15 cellular contexts compared by ENCODE assay signal in genomic region chr10:10551595-10551994, GRCh38.
A peak's percentile ranks its signal among the peaks of the same experiment; 100 is the strongest.
DNase-seq lines count a peak whose midpoint lies in the region; ATAC-seq and TF ChIP-seq lines count a peak whose summit lies in the region.
"Had no signal": no experiment of that assay in that cellular context is flagged by ENCODE, and none has a peak within 500 bp of the region (broad histone marks: within the 10 kb centered on the region; RNA-seq: fewer than 3 reads in every experiment).

No MANE protein-coding gene starts in this region.

- no peak overlapping the region for H3K4me3 ChIP-seq in GM23338
- H3K4me3 ChIP-seq: BLaER1 treated with 17β-estradiol and CSF1 and Interleukin-3, amounts not matched to agents 10 nM and 100 nM had no signal

- H4K20me1 ChIP-seq in GM23338 (replicated peaks; ENCODE audit: insufficient read depth) = no peaks in the 10 kb centered on the region
- H4K20me1 ChIP-seq: BLaER1 treated with 17β-estradiol and CSF1 and Interleukin-3, amounts not matched to agents 10 nM and 100 nM had no signal

- H3K4me1 ChIP-seq in GM23338 (ENCODE audit: insufficient read depth) = peaks cover 9% of the 10 kb centered on the region; the same call in 1 of the 2 replicates
- H3K4me1 ChIP-seq: BLaER1 treated with 17β-estradiol and CSF1 and Interleukin-3, amounts not matched to agents 10 nM and 100 nM had no signal

- no peaks in the 10 kb centered on the region for H3F3A ChIP-seq in GM23338 (replicated peaks; ENCODE audit: low read depth)

- no peaks in the 10 kb centered on the region for H3K36me3 ChIP-seq in GM23338 (ENCODE audit: insufficient read depth)
- H3K36me3 ChIP-seq: BLaER1 treated with 17β-estradiol and CSF1 and Interleukin-3, amounts not matched to agents 10 nM and 100 nM had no signal

- peaks cover 12% of the 10 kb centered on the region for H3K9me2 ChIP-seq in GM23338 (ENCODE audit: insufficient read depth)

- H3K27me3 Mint-ChIP-seq in GM23338 (ENCODE audit: insufficient read depth, low read depth, poor library complexity) (no peaks in the 10 kb centered on the region), brain (peaks cover 3% of the 10 kb centered on the region), progenitor cell of endocrine pancreas (peaks cover 5% of the 10 kb centered on the region)

- no peaks in the 10 kb centered on the region for H3K79me2 ChIP-seq in GM23338 (replicated peaks; ENCODE audit: insufficient read depth)

- no peak overlapping the region for H3K4me3 Mint-ChIP-seq in GM23338
- H3K4me3 Mint-ChIP-seq in brain = no peak overlapping the region
- H3K4me3 Mint-ChIP-seq in progenitor cell of endocrine pancreas (ENCODE audit: low read depth) = peak overlapping the region; percentile 27
- H3K4me3 Mint-ChIP-seq: CD8-positive, alpha-beta T cell had no signal

- peak overlapping the region; percentile 56; the same call in 1 of the 2 replicates for H2AFZ ChIP-seq in GM23338

- H3K27ac ChIP-seq in GM23338 (ENCODE audit: low read depth) = no peak overlapping the region
- H3K27ac ChIP-seq: BLaER1 treated with 17β-estradiol and CSF1 and Interleukin-3, amounts not matched to agents 10 nM and 100 nM; KMS-11 had no signal

- no peaks in the 10 kb centered on the region for H3K27me3 ChIP-seq in GM23338 (ENCODE audit: insufficient read depth)
- H3K27me3 ChIP-seq: BLaER1 treated with 17β-estradiol and CSF1 and Interleukin-3, amounts not matched to agents 10 nM and 100 nM had no signal

- peaks cover 6% of the 10 kb centered on the region for H3K4me1 Mint-ChIP-seq in GM23338
- peaks cover 29% of the 10 kb centered on the region for H3K4me1 Mint-ChIP-seq in brain
- peaks cover 22% of the 10 kb centered on the region for H3K4me1 Mint-ChIP-seq in progenitor cell of endocrine pancreas (ENCODE audit: low read depth)

- H3K9me3 Mint-ChIP-seq in GM23338 (no peaks in the 10 kb centered on the region), brain (peaks cover 0 to 3% (median 0%) of the 10 kb centered on the region in 5 experiments), progenitor cell of endocrine pancreas (ENCODE audit: low read depth) (no peaks in the 10 kb centered on the region)
- H3K9me3 Mint-ChIP-seq: CD8-positive, alpha-beta T cell had no signal

- H3K4me2 ChIP-seq in GM23338 = no peak overlapping the region
- H3K4me2 ChIP-seq: BLaER1 treated with 17β-estradiol and CSF1 and Interleukin-3, amounts not matched to agents 10 nM and 100 nM; KMS-11 had no signal

- ATAC-seq in GM23338 = no peak
- ATAC-seq in HG03565 (IDR thresholded peaks at IDR 0.05; ENCODE audit: unreplicated experiment) = no peak
- ATAC-seq in HG03439 (IDR thresholded peaks at IDR 0.05; ENCODE audit: unreplicated experiment) = no peak
- no peak for ATAC-seq in GM21526 (IDR thresholded peaks at IDR 0.05; ENCODE audit: low FRiP score, unreplicated experiment)
- ATAC-seq: CD8-positive, alpha-beta T cell had no signal

- DNase-seq in GM23338 (ENCODE audit: low spot score) (no peak), NCI-H187 treated with DMSO at 0.1 percent for 48 hours (lab: John Stamatoyannopoulos, UW) (peak; percentile 27), progenitor cell of endocrine pancreas (ENCODE audit: low spot score, unreplicated experiment) (no peak)
- DNase-seq: CD8-positive, alpha-beta T cell; NCI-H1417 treated with DMSO at 0.1 percent for 48 hours; NCI-H2081 treated with DMSO at 0.1 percent for 48 hours; NCI-H446 treated with DMSO at 0.1 percent for 48 hours; OCI-M1; Right ventricle myocardium superior had no signal

- H3K36me3 Mint-ChIP-seq in GM23338 (ENCODE audit: low read depth) = no peaks in the 10 kb centered on the region
- H3K36me3 Mint-ChIP-seq in brain = no peaks in the 10 kb centered on the region
- H3K36me3 Mint-ChIP-seq in progenitor cell of endocrine pancreas (ENCODE audit: insufficient read depth) = no peaks in the 10 kb centered on the region
- H3K36me3 Mint-ChIP-seq: CD8-positive, alpha-beta T cell had no signal

- H3K27ac Mint-ChIP-seq in GM23338 (no peak overlapping the region), brain (peak overlapping the region in 3 of 5 experiments; percentile 54 to 84 (median 77)), progenitor cell of endocrine pancreas (no peak overlapping the region)
- H3K27ac Mint-ChIP-seq: CD8-positive, alpha-beta T cell had no signal

- TF ChIP-seq CTCF in GM23338 (conservative IDR thresholded peaks at IDR 0.05; ENCODE audit: low read depth in 2 of 2) (no peak), brain (conservative IDR thresholded peaks at IDR 0.05) (no peak), progenitor cell of endocrine pancreas (IDR thresholded peaks at IDR 0.05; ENCODE audit: unreplicated experiment) (no peak)

TF ChIP-seq in GM23338, 12 proteins besides CTCF, POLR2A, EP300 and RAD21:
- TF ChIP-seq STAT1 (IDR thresholded peaks at IDR 0.05; ENCODE audit: unreplicated experiment) (no peak), ZNF331 (CRISPR knock-in tag; IDR thresholded peaks at IDR 0.05; ENCODE audit: low read depth) (no peak), ZNF114 (CRISPR knock-in tag; IDR thresholded peaks at IDR 0.05) (no peak), JUNB (IDR thresholded peaks at IDR 0.05; ENCODE audit: unreplicated experiment) (no peak), EZH2phosphoT487 (IDR thresholded peaks at IDR 0.05; ENCODE audit: unreplicated experiment) (no peak), NANOG (IDR thresholded peaks at IDR 0.05; ENCODE audit: borderline replicate concordance) (no peak), CREB1 (CRISPR knock-in tag; IDR thresholded peaks at IDR 0.05; ENCODE audit: low read depth) (no peak)
- TF ChIP-seq, protein P1, sequence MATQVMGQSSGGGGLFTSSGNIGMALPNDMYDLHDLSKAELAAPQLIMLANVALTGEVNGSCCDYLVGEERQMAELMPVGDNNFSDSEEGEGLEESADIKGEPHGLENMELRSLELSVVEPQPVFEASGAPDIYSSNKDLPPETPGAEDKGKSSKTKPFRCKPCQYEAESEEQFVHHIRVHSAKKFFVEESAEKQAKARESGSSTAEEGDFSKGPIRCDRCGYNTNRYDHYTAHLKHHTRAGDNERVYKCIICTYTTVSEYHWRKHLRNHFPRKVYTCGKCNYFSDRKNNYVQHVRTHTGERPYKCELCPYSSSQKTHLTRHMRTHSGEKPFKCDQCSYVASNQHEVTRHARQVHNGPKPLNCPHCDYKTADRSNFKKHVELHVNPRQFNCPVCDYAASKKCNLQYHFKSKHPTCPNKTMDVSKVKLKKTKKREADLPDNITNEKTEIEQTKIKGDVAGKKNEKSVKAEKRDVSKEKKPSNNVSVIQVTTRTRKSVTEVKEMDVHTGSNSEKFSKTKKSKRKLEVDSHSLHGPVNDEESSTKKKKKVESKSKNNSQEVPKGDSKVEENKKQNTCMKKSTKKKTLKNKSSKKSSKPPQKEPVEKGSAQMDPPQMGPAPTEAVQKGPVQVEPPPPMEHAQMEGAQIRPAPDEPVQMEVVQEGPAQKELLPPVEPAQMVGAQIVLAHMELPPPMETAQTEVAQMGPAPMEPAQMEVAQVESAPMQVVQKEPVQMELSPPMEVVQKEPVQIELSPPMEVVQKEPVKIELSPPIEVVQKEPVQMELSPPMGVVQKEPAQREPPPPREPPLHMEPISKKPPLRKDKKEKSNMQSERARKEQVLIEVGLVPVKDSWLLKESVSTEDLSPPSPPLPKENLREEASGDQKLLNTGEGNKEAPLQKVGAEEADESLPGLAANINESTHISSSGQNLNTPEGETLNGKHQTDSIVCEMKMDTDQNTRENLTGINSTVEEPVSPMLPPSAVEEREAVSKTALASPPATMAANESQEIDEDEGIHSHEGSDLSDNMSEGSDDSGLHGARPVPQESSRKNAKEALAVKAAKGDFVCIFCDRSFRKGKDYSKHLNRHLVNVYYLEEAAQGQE (IDR thresholded peaks at IDR 0.05; ENCODE audit: unreplicated experiment) = no peak

Comparison
In these comparisons a context has a peak if more than half of its experiments do, and no peak if none do; other contexts are left out.
1. H3K27ac Mint-ChIP-seq: peak in brain (3 of 5); none in GM23338 (single experiment) and progenitor cell of endocrine pancreas (single experiment).